9 cellular contexts compared by ENCODE assay signal in the genomic region with DNA sequence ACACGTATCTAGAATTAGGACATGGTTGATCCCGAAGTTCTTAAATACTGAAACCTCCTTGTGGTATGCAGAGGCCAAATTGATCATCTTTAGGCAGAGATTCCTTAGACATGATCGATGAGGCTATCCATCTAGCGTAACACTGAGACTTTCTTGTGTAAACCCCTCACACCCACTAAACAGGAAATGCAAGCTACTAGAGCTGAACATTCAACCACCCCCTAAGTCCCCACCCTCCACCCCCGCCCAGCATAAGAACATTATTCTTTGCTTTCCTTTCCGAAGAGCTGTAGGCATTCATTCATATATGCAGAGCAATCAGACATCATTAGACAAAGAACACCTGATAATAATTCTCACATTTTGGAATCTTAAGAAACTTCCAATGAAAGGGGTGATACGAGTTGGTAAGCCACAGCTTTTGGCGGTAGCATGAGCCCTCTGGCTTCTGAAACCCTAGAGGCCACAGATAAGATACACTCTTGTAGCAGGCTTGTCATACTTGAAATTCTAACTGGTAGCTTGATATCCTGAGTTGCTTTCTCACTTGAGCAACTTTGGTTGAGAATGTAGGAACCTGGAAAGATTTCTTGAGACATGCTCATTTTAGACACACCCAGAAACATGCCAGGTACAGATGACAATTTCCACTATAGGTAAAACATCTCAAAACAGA. TPM values are rescaled to one million over a fixed set of nuclear protein-coding genes. Genes with fewer than 3 reads are reported as not detected.
DNase-seq lines count a peak whose midpoint lies in the region; ATAC-seq, FAIRE-seq and TF ChIP-seq lines count a peak whose summit lies in the region.
"Had no signal": no experiment of that assay in that cellular context is flagged by ENCODE, and none has a peak within 500 bp of the region (broad histone marks: within the 10 kb centered on the region; RNA-seq: fewer than 3 reads in every experiment).

No MANE protein-coding gene starts in this region.

- H3K4me1 ChIP-seq in KMS-11 (ENCODE audit: low read depth, poor library complexity, severe bottlenecking) (peaks cover 88% of the 10 kb centered on the region), esophagus muscularis mucosa (peaks cover 0 to 42% (median 28%) of the 10 kb centered on the region in 4 donors)

- no peak for TF ChIP-seq EP300 in esophagus muscularis mucosa (IDR thresholded peaks at IDR 0.05)

- H3K4me3 ChIP-seq in KMS-11 (IDR thresholded peaks at IDR 0.05; ENCODE audit: insufficient read depth, low read depth, low read length) (no peak overlapping the region), esophagus muscularis mucosa (no peak overlapping the region)

- FAIRE-seq in HTR-8/SVneo (lab: Jason Lieb, UNC), result no peak

- no peaks in the 10 kb centered on the region for H3K36me3 Mint-ChIP-seq in natural killer cell treated with Interleukin-12 subunit alpha and Interleukin-12 subunit beta and Interleukin-15 and Interleukin-18, amount 100 ng/mL, for 72 hours

- H3K79me2 ChIP-seq in KMS-11 (ENCODE audit: insufficient read depth, low read depth), result 0 out of 2 replicates have a peak, but pooled peaks cover 4% of the 10 kb centered on the region

- no peak for DNase-seq in natural killer cell treated with Interleukin-12 subunit alpha and Interleukin-12 subunit beta and Interleukin-15 and Interleukin-18, amount 100 ng/mL, for 72 hours (ENCODE audit: low spot score)
- DNase-seq in NCI-H446 (lab: John Stamatoyannopoulos, UW) (no peak), esophagus muscularis mucosa (ENCODE audit: extremely low spot score) (no peak), OCI-M2 (lab: John Stamatoyannopoulos, UW; ENCODE audit: unreplicated experiment) (no peak), HTR-8/SVneo (ENCODE audit: insufficient read length, low spot score) (no peak)
- DNase-seq: effector CD4-positive, alpha-beta T cell had no signal

- H3K36me3 ChIP-seq in KMS-11 (ENCODE audit: insufficient read depth) (no peaks in the 10 kb centered on the region), esophagus muscularis mucosa (no peaks in the 10 kb centered on the region)

- H3K27ac Mint-ChIP-seq in natural killer cell treated with Interleukin-12 subunit alpha and Interleukin-12 subunit beta and Interleukin-15 and Interleukin-18, amount 100 ng/mL, for 72 hours, result peak overlapping the region; percentile 99

- no peak for TF ChIP-seq POLR2A in esophagus muscularis mucosa (IDR thresholded peaks at IDR 0.05; ENCODE audit: low read depth)

- peak overlapping the region; percentile 97 for H3K4me2 ChIP-seq in KMS-11

- TF ChIP-seq CTCF in KMS-11 (conservative IDR thresholded peaks at IDR 0.05; ENCODE audit: low read depth, low read length), result no peak
- TF ChIP-seq CTCF in esophagus muscularis mucosa (IDR thresholded peaks at IDR 0.05), result no peak

- H2AFZ ChIP-seq in KMS-11 (ENCODE audit: low read depth), result no peak overlapping the region

- H3K27ac ChIP-seq in KMS-11, result peak overlapping the region; percentile 73; the same call in 1 of the 2 replicates
- no peak overlapping the region for H3K27ac ChIP-seq in esophagus muscularis mucosa (replicated peaks in 1 of 4)

- no peaks in the 10 kb centered on the region for H3K9me3 Mint-ChIP-seq in natural killer cell treated with Interleukin-12 subunit alpha and Interleukin-12 subunit beta and Interleukin-15 and Interleukin-18, amount 100 ng/mL, for 72 hours

- no peaks in the 10 kb centered on the region for H3K27me3 ChIP-seq in KMS-11 (ENCODE audit: insufficient read depth, low read depth)
- no peaks in the 10 kb centered on the region for H3K27me3 ChIP-seq in esophagus muscularis mucosa

- H3K4me1 Mint-ChIP-seq in natural killer cell treated with Interleukin-12 subunit alpha and Interleukin-12 subunit beta and Interleukin-15 and Interleukin-18, amount 100 ng/mL, for 72 hours (ENCODE audit: low read depth in 2 of 2), result peaks cover 73 to 85% of the 10 kb centered on the region in 2 donors

- 68% methylated on average over 8 of the region's 8 CpGs for WGBS in esophagus muscularis mucosa

- peak overlapping the region; percentile 94 for H3K4me3 Mint-ChIP-seq in natural killer cell treated with Interleukin-12 subunit alpha and Interleukin-12 subunit beta and Interleukin-15 and Interleukin-18, amount 100 ng/mL, for 72 hours

- H3K9me3 ChIP-seq in esophagus muscularis mucosa, result no peaks in the 10 kb centered on the region

- no peak overlapping the region for H3K9ac ChIP-seq in KMS-11

- no peaks in the 10 kb centered on the region for H3K27me3 Mint-ChIP-seq in natural killer cell treated with Interleukin-12 subunit alpha and Interleukin-12 subunit beta and Interleukin-15 and Interleukin-18, amount 100 ng/mL, for 72 hours

- ATAC-seq in GM18867 (IDR thresholded peaks at IDR 0.05; ENCODE audit: unreplicated experiment), result peak; percentile 43
- ATAC-seq in GM21786 (IDR thresholded peaks at IDR 0.05; ENCODE audit: unreplicated experiment), result peak; percentile 31
- ATAC-seq in natural killer cell treated with Interleukin-12 subunit alpha and Interleukin-12 subunit beta and Interleukin-15 and Interleukin-18, amount 100 ng/mL, for 72 hours, result peak; percentile 75 to 83

- no peaks in the 10 kb centered on the region for H4K20me1 ChIP-seq in KMS-11 (ENCODE audit: insufficient read depth)

- intact Hi-C loops in esophagus muscularis mucosa (cut with DNase I), result no loop called here

RNA-seq across cellular contexts. Expression of a gene that starts 42.2 kb away (rescaled TPM):
- 10 to 100 TPM; 63.3 to 74.0 TPM for total RNA-seq in natural killer cell treated with Interleukin-12 subunit alpha and Interleukin-12 subunit beta and Interleukin-15 and Interleukin-18, amount 100 ng/mL, for 72 hours
- total RNA-seq in esophagus muscularis mucosa, result 10 to 100 TPM; 17.4 to 43.8 (median 29.6) TPM
